Comparison of ENCODE assay signal across 1 cellular context in genomic region chr1:15409400-15410222, GRCh38.
A peak's percentile ranks its signal among the peaks of the same experiment; 100 is the strongest.
TF ChIP-seq lines count a peak whose summit lies in the region.

Gene EFHD2 (plus strand): TSS chr1:15409888. CDS start chr1:15409972, 84 bp downstream.

TF ChIP-seq in K562, 482 proteins besides CTCF, POLR2A, EP300 and RAD21 (continued from another document and continues in another):
- no peak for TF ChIP-seq XRCC4 (IDR thresholded peaks at IDR 0.05; ENCODE audit: extremely low read depth, insufficient read depth, insufficient read length)
- no peak for TF ChIP-seq GATAD2A (IDR thresholded peaks at IDR 0.05)
- peak; percentile 62 for TF ChIP-seq GABPA (tag; conservative IDR thresholded peaks at IDR 0.05; ENCODE audit: low read depth)
- no peak for TF ChIP-seq TRIM24 (IDR thresholded peaks at IDR 0.05)
- no peak for TF ChIP-seq SMAD1 (IDR thresholded peaks at IDR 0.05; ENCODE audit: low read depth, low read length, partially characterized antibody)
- no peak for TF ChIP-seq ARID1B (IDR thresholded peaks at IDR 0.05)
- no peak for TF ChIP-seq DACH1 (IDR thresholded peaks at IDR 0.05; ENCODE audit: partially characterized antibody)
- TF ChIP-seq JUN (IDR thresholded peaks at IDR 0.05; ENCODE audit: borderline replicate concordance, low read depth, low read length): no peak
- TF ChIP-seq JUN (CRISPR knock-in tag; IDR thresholded peaks at IDR 0.05; ENCODE audit: borderline replicate concordance): 0 out of 2 replicates have a peak, but pooled peaks have one; percentile 32
- TF ChIP-seq ZBTB26 (CRISPR knock-in tag; IDR thresholded peaks at IDR 0.05): no peak
- peak; percentile 67 for TF ChIP-seq CHD1 (IDR thresholded peaks at IDR 0.05; ENCODE audit: low read length)
- no peak for TF ChIP-seq SREBF2 (CRISPR knock-in tag; IDR thresholded peaks at IDR 0.05)
- TF ChIP-seq SIRT6 (IDR thresholded peaks at IDR 0.05; ENCODE audit: low read depth, low read length): no peak
- no peak for TF ChIP-seq ZNF77 (CRISPR knock-in tag; IDR thresholded peaks at IDR 0.05)
- peak; percentile 16; the same call in 1 of the 2 replicates for TF ChIP-seq ZNF12 (CRISPR knock-in tag; IDR thresholded peaks at IDR 0.05)
- TF ChIP-seq ZNF740 (CRISPR knock-in tag; IDR thresholded peaks at IDR 0.05): peak; percentile 57; the same call in 1 of the 2 replicates
- peak in 1 of 2 experiments; percentile 85; a peak in 2 of 4 replicates for TF ChIP-seq ZNF740 (tag; IDR thresholded peaks at IDR 0.05)
- no peak; the same call in 1 of the 2 replicates for TF ChIP-seq NKRF (IDR thresholded peaks at IDR 0.05; ENCODE audit: borderline replicate concordance)
- TF ChIP-seq MCM3 (IDR thresholded peaks at IDR 0.05): no peak
- TF ChIP-seq SUPT5H (IDR thresholded peaks at IDR 0.05): no peak
- TF ChIP-seq ZNF589 (CRISPR knock-in tag; IDR thresholded peaks at IDR 0.05; ENCODE audit: low read depth): no peak
- TF ChIP-seq NFRKB (IDR thresholded peaks at IDR 0.05; ENCODE audit: low read depth): no peak
- no peak for TF ChIP-seq ASH1L (IDR thresholded peaks at IDR 0.05; ENCODE audit: borderline replicate concordance, low read depth, partially characterized antibody)
- TF ChIP-seq ZBTB43 (CRISPR knock-in tag; IDR thresholded peaks at IDR 0.05): no peak
- TF ChIP-seq ZNF592 (IDR thresholded peaks at IDR 0.05): no peak; the same call in 1 of the 2 replicates
- TF ChIP-seq NCOR1 (IDR thresholded peaks at IDR 0.05): no peak
- no peak for TF ChIP-seq ZNF408 (CRISPR knock-in tag; IDR thresholded peaks at IDR 0.05; ENCODE audit: low read depth)
- no peak for TF ChIP-seq ZNF121 (CRISPR knock-in tag; conservative IDR thresholded peaks at IDR 0.05)
- TF ChIP-seq STAT5A (IDR thresholded peaks at IDR 0.05; ENCODE audit: borderline replicate concordance, low read length): no peak
- no peak for TF ChIP-seq CTCFL (IDR thresholded peaks at IDR 0.05; ENCODE audit: borderline replicate concordance, insufficient read depth, low read depth, low read length, poor library complexity, severe bottlenecking)
- no peak for TF ChIP-seq U2AF2 (optimal IDR thresholded peaks at IDR 0.05; ENCODE audit: low read depth, low read length)
- TF ChIP-seq DIDO1 (tag; IDR thresholded peaks at IDR 0.05; ENCODE audit: low read depth): no peak
- TF ChIP-seq TAF15 (IDR thresholded peaks at IDR 0.05; ENCODE audit: low read depth, low read length): no peak
- TF ChIP-seq DMBX1 (CRISPR knock-in tag; IDR thresholded peaks at IDR 0.05; ENCODE audit: borderline replicate concordance): no peak
- TF ChIP-seq SLC30A9 (CRISPR knock-in tag; IDR thresholded peaks at IDR 0.05): no peak
- TF ChIP-seq ATF3 (IDR thresholded peaks at IDR 0.05): peak; percentile 34; the same call in 1 of the 2 replicates
- TF ChIP-seq ATF3 (CRISPR knock-in tag; conservative IDR thresholded peaks at IDR 0.05): no peak
- no peak for TF ChIP-seq ZBTB33 (CRISPR knock-in tag; IDR thresholded peaks at IDR 0.05)
- TF ChIP-seq IFI16 (CRISPR knock-in tag; IDR thresholded peaks at IDR 0.05): no peak
- no peak for TF ChIP-seq YBX1 (IDR thresholded peaks at IDR 0.05)
- no peak for TF ChIP-seq SRSF1 (IDR thresholded peaks at IDR 0.05; ENCODE audit: low read depth, low read length)
- no peak for TF ChIP-seq ZNF778 (CRISPR knock-in tag; IDR thresholded peaks at IDR 0.05)
- no peak; a peak in 1 of 6 replicates for TF ChIP-seq ZBTB11 (CRISPR knock-in tag; IDR thresholded peaks at IDR 0.05)
